ENCODE assay signal across 11 cellular contexts in the genomic region with DNA sequence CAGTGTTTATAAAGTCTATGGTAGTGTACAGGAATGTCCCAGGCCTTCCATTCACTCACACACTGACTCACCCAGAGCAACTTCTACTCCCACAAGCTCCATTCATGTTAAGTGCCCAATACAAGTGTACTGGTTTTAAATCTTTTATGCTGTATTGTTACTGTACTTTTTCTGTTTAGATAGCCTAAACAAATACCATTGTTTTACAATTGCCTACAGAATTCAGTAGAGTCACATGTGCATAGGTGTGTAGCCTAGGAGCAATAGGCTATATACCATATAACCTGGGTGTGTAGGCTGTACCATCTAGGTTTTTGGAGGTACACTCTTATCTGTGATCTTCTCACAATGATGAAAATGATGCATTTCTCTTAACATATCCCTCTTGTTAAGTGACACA.
"Had no signal": no experiment of that assay in that cellular context is flagged by ENCODE, and none has a peak within 500 bp of the region (broad histone marks: within the 10 kb centered on the region; RNA-seq: fewer than 3 reads in every experiment).

No MANE protein-coding gene starts in this region.

- FAIRE-seq: H1, H54 had no signal

- H3K36me3 ChIP-seq: HAP-1 had no signal

- H3K4me3 ChIP-seq: GM23248, GM23338, HAP-1 had no signal

- H3K9me3 ChIP-seq: HAP-1 had no signal

- H3K4me1 ChIP-seq: HAP-1 had no signal

- ATAC-seq: GM23338, HCT116 had no signal

- DNase-seq: GM23248, GOT3, H7, H9, HCEC 1CT, HFFc6 had no signal

- H3K27ac ChIP-seq: GM23248 had no signal
